In genomic region chr3:191412764-191413163, GRCh38 we compare ENCODE assay signal across 15 cellular contexts. TPM values are rescaled to one million over a fixed set of nuclear protein-coding genes. Genes with fewer than 3 reads are reported as not detected.
DNase-seq lines count a peak whose midpoint lies in the region; ATAC-seq and TF ChIP-seq lines count a peak whose summit lies in the region.
"Had no signal": no experiment of that assay in that cellular context is flagged by ENCODE, and none has a peak within 500 bp of the region (broad histone marks: within the 10 kb centered on the region; RNA-seq: fewer than 3 reads in every experiment).

No MANE protein-coding gene starts in this region.

- H3K27ac ChIP-seq in esophagus muscularis mucosa (replicated peaks in 1 of 4) = no peak overlapping the region
- no peak overlapping the region for H3K27ac ChIP-seq in effector memory CD4-positive, alpha-beta T cell (ENCODE audit: insufficient read depth, low read length, poor library complexity, severe bottlenecking)
- H3K27ac ChIP-seq: body of pancreas, neutrophil had no signal

- no peak overlapping the region for H3K4me3 ChIP-seq in esophagus muscularis mucosa
- H3K4me3 ChIP-seq in effector memory CD4-positive, alpha-beta T cell (ENCODE audit: insufficient read depth, low read depth, low read length, poor library complexity, severe bottlenecking) = no peak overlapping the region
- H3K4me3 ChIP-seq: body of pancreas had no signal

- no peaks in the 10 kb centered on the region for H3K4me1 ChIP-seq in esophagus muscularis mucosa
- no peaks in the 10 kb centered on the region for H3K4me1 ChIP-seq in effector memory CD4-positive, alpha-beta T cell (ENCODE audit: control insufficient read depth, insufficient read depth, low read length, poor library complexity, severe bottlenecking)
- H3K4me1 ChIP-seq: body of pancreas had no signal

- 65% methylated on average over 1 of the region's 1 CpG for WGBS in esophagus muscularis mucosa

- peaks cover 0 to 11% (median 4%) of the 10 kb centered on the region in 4 donors for H3K9me3 ChIP-seq in esophagus muscularis mucosa
- peaks cover 4% of the 10 kb centered on the region for H3K9me3 ChIP-seq in effector memory CD4-positive, alpha-beta T cell (ENCODE audit: control insufficient read depth, low read length)
- H3K9me3 ChIP-seq: neutrophil had no signal

- H3K27me3 ChIP-seq in esophagus muscularis mucosa = no peaks in the 10 kb centered on the region
- H3K27me3 ChIP-seq in effector memory CD4-positive, alpha-beta T cell (replicated peaks; ENCODE audit: control insufficient read depth, insufficient read depth, low read length, poor library complexity, severe bottlenecking) = no peaks in the 10 kb centered on the region
- H3K27me3 ChIP-seq: body of pancreas, neutrophil had no signal

- no peak for TF ChIP-seq CTCF in esophagus muscularis mucosa (IDR thresholded peaks at IDR 0.05)

- ATAC-seq in Right ventricle myocardium superior (ENCODE audit: poor library complexity) (no peak), HG02885 (IDR thresholded peaks at IDR 0.05; ENCODE audit: poor library complexity, unreplicated experiment) (no peak)
- ATAC-seq: body of pancreas had no signal

- no peak for TF ChIP-seq POLR2A in esophagus muscularis mucosa (IDR thresholded peaks at IDR 0.05; ENCODE audit: low read depth)

- TF ChIP-seq EP300 in esophagus muscularis mucosa (IDR thresholded peaks at IDR 0.05) = no peak

- no peaks in the 10 kb centered on the region for H3K36me3 ChIP-seq in esophagus muscularis mucosa
- H3K36me3 ChIP-seq in effector memory CD4-positive, alpha-beta T cell (ENCODE audit: control insufficient read depth, insufficient read depth, low read length) = no peaks in the 10 kb centered on the region
- H3K36me3 ChIP-seq: neutrophil had no signal

- intact Hi-C loops in Right ventricle myocardium superior (cut with DNase I) (no loop called here), esophagus muscularis mucosa (cut with DNase I) (no loop called here)

- DNase-seq in Daoy (ENCODE audit: low read depth) (peak; percentile 83), NCI-H226 (peak; percentile 90), epidermal melanocyte (ENCODE audit: insufficient read length, low spot score) (peak; percentile 21), myocyte (ENCODE audit: low read depth) (peak; percentile 95), Right ventricle myocardium superior (no peak), esophagus muscularis mucosa (ENCODE audit: extremely low spot score) (no peak)
- DNase-seq in effector memory CD4-positive, alpha-beta T cell = no peak
- DNase-seq: activated CD4-positive, alpha-beta T cell treated with anti-CD3 and anti-CD28 coated beads, Interleukin-2, amount 50 U/mL, for 4 hours; body of pancreas; H7; NCI-H146; SHP77 treated with DMSO at 0.1 percent for 48 hours had no signal

RNA-seq across cellular contexts. Expression of gene PYDC2, which starts 48.2 kb away (rescaled TPM):
- total RNA-seq in Daoy (2014; rRNA removed; shearing (Covaris generic)) = not detected in 2 replicates
- total RNA-seq in myocyte (not detected in 2 replicates), Right ventricle myocardium superior (not detected), esophagus muscularis mucosa (not detected)
- not detected for polyA plus RNA-seq in myocyte (2012)
- total RNA-seq: body of pancreas, H7, ureter had no signal

Comparison
In these comparisons a context has a peak if more than half of its experiments do, and no peak if none do; other contexts are left out.
1. DNase-seq: peak in Daoy (single experiment), NCI-H226 (single experiment), epidermal melanocyte (single experiment) and myocyte (single experiment); none in Right ventricle myocardium superior (single experiment), esophagus muscularis mucosa (single experiment) and effector memory CD4-positive, alpha-beta T cell (0 of 3).